In genomic region chr10:122911889-122912484, GRCh38 we compare ENCODE assay signal across 1 cellular context.
TF ChIP-seq lines count a peak whose summit lies in the region.

No MANE protein-coding gene starts in this region.

TF ChIP-seq in HepG2, 621 proteins besides CTCF, POLR2A, EP300 and RAD21 (continued from another document and continues in another):
- TF ChIP-seq MBD4 (IDR thresholded peaks at IDR 0.05; ENCODE audit: borderline replicate concordance, low read length), result no peak
- TF ChIP-seq ZNF484 (CRISPR knock-in tag; IDR thresholded peaks at IDR 0.05; ENCODE audit: borderline replicate concordance, low read depth), result peak; percentile 99; the same call in 1 of the 2 replicates
- TF ChIP-seq E2F2 (CRISPR knock-in tag; IDR thresholded peaks at IDR 0.05; ENCODE audit: borderline replicate concordance), result peak; percentile 100; the same call in 1 of the 2 replicates
- peak; percentile 100; the same call in 1 of the 2 replicates for TF ChIP-seq ZNF337 (CRISPR knock-in tag; IDR thresholded peaks at IDR 0.05; ENCODE audit: borderline replicate concordance, low read depth)
- TF ChIP-seq ZNF230 (CRISPR knock-in tag; IDR thresholded peaks at IDR 0.05), result peak; percentile 100
- peak; percentile 98 for TF ChIP-seq ZNF335 (CRISPR knock-in tag; IDR thresholded peaks at IDR 0.05)
- peak; percentile 56; the same call in 1 of the 2 replicates for TF ChIP-seq HDAC1 (CRISPR knock-in tag; IDR thresholded peaks at IDR 0.05)
- TF ChIP-seq ZNF562 (CRISPR knock-in tag; IDR thresholded peaks at IDR 0.05; ENCODE audit: borderline replicate concordance), result peak; percentile 77; the same call in 1 of the 2 replicates
- TF ChIP-seq CC2D1A (CRISPR knock-in tag; IDR thresholded peaks at IDR 0.05), result peak; percentile 100
- TF ChIP-seq ZNF724P (CRISPR knock-in tag; IDR thresholded peaks at IDR 0.05; ENCODE audit: borderline replicate concordance), result peak; percentile 99
- TF ChIP-seq GMEB1 (CRISPR knock-in tag; IDR thresholded peaks at IDR 0.05; ENCODE audit: borderline replicate concordance), result peak; percentile 60; the same call in 1 of the 2 replicates
- TF ChIP-seq ZBED4 (CRISPR knock-in tag; IDR thresholded peaks at IDR 0.05; ENCODE audit: borderline replicate concordance), result peak; percentile 100
- peak; percentile 99 for TF ChIP-seq ZC3H13 (CRISPR knock-in tag; IDR thresholded peaks at IDR 0.05)
- peak; percentile 98 for TF ChIP-seq GLMP (CRISPR knock-in tag; IDR thresholded peaks at IDR 0.05; ENCODE audit: borderline replicate concordance)
- no peak for TF ChIP-seq HDAC6 (IDR thresholded peaks at IDR 0.05; ENCODE audit: low read depth, low read length)
- peak; percentile 92 for TF ChIP-seq TFDP2 (CRISPR knock-in tag; IDR thresholded peaks at IDR 0.05)
- TF ChIP-seq ISL2 (CRISPR knock-in tag; IDR thresholded peaks at IDR 0.05), result peak; percentile 97
- no peak for TF ChIP-seq MAFK (conservative IDR thresholded peaks at IDR 0.05 in 1 of 2, IDR thresholded peaks at IDR 0.05 in 1 of 2; ENCODE audit: low read length in 2 of 2)
- no peak for TF ChIP-seq TCF12 (IDR thresholded peaks at IDR 0.05)
- TF ChIP-seq TCF12 (CRISPR knock-in tag; IDR thresholded peaks at IDR 0.05), result peak; percentile 99
- TF ChIP-seq TFE3 (CRISPR knock-in tag; IDR thresholded peaks at IDR 0.05), result peak; percentile 100
- no peak for TF ChIP-seq EZH2 (conservative IDR thresholded peaks at IDR 0.05; ENCODE audit: low read depth, low read length)
- TF ChIP-seq SMARCC2 (IDR thresholded peaks at IDR 0.05), result no peak
- TF ChIP-seq ZNF850 (CRISPR knock-in tag; conservative IDR thresholded peaks at IDR 0.05), result peak; percentile 92; the same call in 1 of the 2 replicates
- TF ChIP-seq SOX13 (IDR thresholded peaks at IDR 0.05), result no peak
- TF ChIP-seq SOX13 (CRISPR knock-in tag; conservative IDR thresholded peaks at IDR 0.05 in 1 of 2, IDR thresholded peaks at IDR 0.05 in 1 of 2), result peak in 1 of 2 experiments; percentile 96; a peak in 2 of 4 replicates
- TF ChIP-seq SMC3 (IDR thresholded peaks at IDR 0.05; ENCODE audit: low read length), result 0 out of 2 replicates have a peak, but pooled peaks have one; percentile 15
- peak; percentile 100 for TF ChIP-seq MXD3 (CRISPR knock-in tag; IDR thresholded peaks at IDR 0.05)
- no peak for TF ChIP-seq TBX3 (IDR thresholded peaks at IDR 0.05; ENCODE audit: borderline replicate concordance)
- peak; percentile 100 for TF ChIP-seq AKNA (CRISPR knock-in tag; IDR thresholded peaks at IDR 0.05; ENCODE audit: borderline replicate concordance)
- no peak for TF ChIP-seq RBFOX2 (IDR thresholded peaks at IDR 0.05; ENCODE audit: low read depth, low read length)
- TF ChIP-seq ZNF580 (CRISPR knock-in tag; IDR thresholded peaks at IDR 0.05; ENCODE audit: borderline replicate concordance, low read depth), result peak; percentile 100
- TF ChIP-seq MAZ (IDR thresholded peaks at IDR 0.05; ENCODE audit: borderline replicate concordance, low read depth, low read length), result no peak
- peak; percentile 100 for TF ChIP-seq MAZ (CRISPR knock-in tag; IDR thresholded peaks at IDR 0.05; ENCODE audit: low read depth)
- peak; percentile 95; the same call in 1 of the 2 replicates for TF ChIP-seq ZNF670 (CRISPR knock-in tag; IDR thresholded peaks at IDR 0.05; ENCODE audit: borderline replicate concordance)
- TF ChIP-seq RORA (CRISPR knock-in tag; IDR thresholded peaks at IDR 0.05), result peak; percentile 96
- TF ChIP-seq XRCC5 (optimal IDR thresholded peaks at IDR 0.05; ENCODE audit: low read length), result peak; percentile 69
- TF ChIP-seq ZNF614 (CRISPR knock-in tag; IDR thresholded peaks at IDR 0.05; ENCODE audit: borderline replicate concordance), result peak; percentile 100
- peak; percentile 91; the same call in 1 of the 2 replicates for TF ChIP-seq THYN1 (CRISPR knock-in tag; IDR thresholded peaks at IDR 0.05; ENCODE audit: borderline replicate concordance, low read depth)
- TF ChIP-seq PAX8 (CRISPR knock-in tag; IDR thresholded peaks at IDR 0.05; ENCODE audit: borderline replicate concordance), result peak; percentile 100
- TF ChIP-seq ZBTB26 (CRISPR knock-in tag; IDR thresholded peaks at IDR 0.05; ENCODE audit: borderline replicate concordance), result peak; percentile 99
- TF ChIP-seq ZNF44 (CRISPR knock-in tag; IDR thresholded peaks at IDR 0.05), result peak; percentile 100
- peak; percentile 100 for TF ChIP-seq CAMTA2 (CRISPR knock-in tag; IDR thresholded peaks at IDR 0.05; ENCODE audit: borderline replicate concordance)
